Comparison of ENCODE assay signal across 14 cellular contexts in the genomic region with DNA sequence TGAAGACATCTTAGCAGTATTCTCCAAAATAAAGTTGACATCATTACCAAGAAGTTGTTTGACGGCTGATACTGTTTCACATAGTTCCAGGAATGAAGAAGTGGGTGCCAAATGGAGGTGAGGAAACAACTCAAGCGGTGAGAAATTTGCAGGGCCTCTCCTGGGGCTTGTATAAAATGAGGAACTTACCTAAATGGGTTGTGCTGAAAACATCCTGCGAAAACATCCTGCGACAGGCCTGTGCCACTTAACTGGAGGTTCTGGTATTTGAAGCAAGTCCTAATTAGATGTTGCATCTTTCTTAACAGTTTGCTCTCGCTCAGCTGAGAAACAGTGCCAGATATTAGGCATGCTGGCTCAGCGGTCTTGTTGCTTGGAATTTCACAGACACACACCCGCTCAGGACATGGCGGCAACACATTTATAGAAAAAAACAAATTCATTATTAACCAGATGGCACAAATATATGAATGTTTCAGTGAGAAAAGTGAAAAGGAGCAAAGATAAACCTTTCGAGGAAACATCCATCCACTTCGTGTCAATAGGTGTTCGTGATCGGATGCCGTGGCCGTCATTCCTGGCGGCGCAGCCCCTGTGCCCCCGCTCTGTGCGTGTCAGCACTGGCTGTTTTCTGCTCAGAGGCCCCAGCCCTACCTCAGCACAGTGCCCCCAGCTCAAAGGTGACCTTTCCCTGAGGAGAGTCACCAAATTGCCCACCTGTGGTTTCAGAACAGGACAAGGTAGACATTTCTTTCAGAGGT. TPM values are rescaled to one million over a fixed set of nuclear protein-coding genes. Genes with fewer than 3 reads are reported as not detected.
DNase-seq lines count a peak whose midpoint lies in the region; ATAC-seq and TF ChIP-seq lines count a peak whose summit lies in the region.
"Had no signal": no experiment of that assay in that cellular context is flagged by ENCODE, and none has a peak within 500 bp of the region (broad histone marks: within the 10 kb centered on the region; RNA-seq: fewer than 3 reads in every experiment).

No MANE protein-coding gene starts in this region.

- 91 to 93% methylated on average over 18 of the region's 18 CpGs for WGBS in GM23248 (ENCODE audit: low coverage in 1 of 2, low lambda C conversion rate in 2 of 2, missing lambda C conversion rate in 2 of 2), 2 experiments

- no peak overlapping the region for H3K27ac ChIP-seq in GM23248

- H3K27me3 Mint-ChIP-seq in naive B cell = no peaks in the 10 kb centered on the region
- H3K27me3 Mint-ChIP-seq: type B pancreatic cell had no signal

- H2AFZ ChIP-seq in GM23248 = no peak overlapping the region

- H3K4me1 Mint-ChIP-seq in naive B cell = peaks cover 43 to 72% (median 66%) of the 10 kb centered on the region in 3 donors

- DNase-seq in GM06990 (ENCODE audit: extremely low read depth, insufficient read length) = peak; percentile 60
- peak; percentile 81 for DNase-seq in SKM-1 treated with dmso at 0.1 percent for 144 hours (lab: John Stamatoyannopoulos, UW; ENCODE audit: unreplicated experiment)
- peak; percentile 91 for DNase-seq in naive B cell
- no peak for DNase-seq in GM23248
- no peak for DNase-seq in islet precursor cell
- DNase-seq in NCI-H526 treated with DMSO at 0.1 percent for 48 hours (lab: John Stamatoyannopoulos, UW) = no peak
- DNase-seq: H7; immature natural killer cell; NCI-H1694; stimulated activated CD4-positive, alpha-beta T cell treated with anti-CD3 and anti-CD28 coated beads, Interleukin-4, amount 100 ng/mL, for 4 hours had no signal

- no peaks in the 10 kb centered on the region for H4K20me1 ChIP-seq in GM23248 (ENCODE audit: insufficient read depth)

- no peaks in the 10 kb centered on the region for H3K4me1 ChIP-seq in GM23248 (ENCODE audit: insufficient read depth)

- no peak for TF ChIP-seq CTCF in GM06990 (IDR thresholded peaks at IDR 0.05; ENCODE audit: insufficient read depth, low read length, poor library complexity, severe bottlenecking)

- H3K27me3 ChIP-seq in GM06990 (replicated peaks; ENCODE audit: control insufficient read depth, insufficient read depth, low read length) (no peaks in the 10 kb centered on the region), GM23248 (replicated peaks; ENCODE audit: insufficient read depth) (no peaks in the 10 kb centered on the region)

- peak; percentile 50 for ATAC-seq in HG02678 (IDR thresholded peaks at IDR 0.05; ENCODE audit: unreplicated experiment)
- peak; percentile 88 to 92 for ATAC-seq in naive B cell (ENCODE audit: low read depth in 2 of 2)
- no peak for ATAC-seq in GM21723 (IDR thresholded peaks at IDR 0.05; ENCODE audit: unreplicated experiment)
- ATAC-seq: Right ventricle myocardium inferior had no signal

- H3K27ac Mint-ChIP-seq in naive B cell = peak overlapping the region; percentile 99 to 100 (median 99)
- H3K27ac Mint-ChIP-seq: type B pancreatic cell had no signal

- H3K36me3 ChIP-seq in GM06990 (ENCODE audit: control insufficient read depth, insufficient read depth, low read length) (peaks cover 22% of the 10 kb centered on the region), GM23248 (ENCODE audit: low read depth) (peaks cover 19% of the 10 kb centered on the region)

- no peaks in the 10 kb centered on the region for H3K9me3 ChIP-seq in GM23248 (ENCODE audit: low read depth)

- H3K9me2 ChIP-seq in GM23248 (ENCODE audit: insufficient read depth) = no peaks in the 10 kb centered on the region

- H3F3A ChIP-seq in GM23248 (ENCODE audit: insufficient read depth) = no peaks in the 10 kb centered on the region

- peak overlapping the region; percentile 28 to 91 (median 80) for H3K4me3 Mint-ChIP-seq in naive B cell
- H3K4me3 Mint-ChIP-seq: type B pancreatic cell had no signal

- H3K4me3 ChIP-seq in GM06990 (replicated peaks; ENCODE audit: low read depth, low read length) (no peak overlapping the region), GM23248 (no peak overlapping the region)

- peaks cover 0 to 9% (median 0%) of the 10 kb centered on the region in 7 donors for H3K9me3 Mint-ChIP-seq in naive B cell
- H3K9me3 Mint-ChIP-seq: immature natural killer cell, type B pancreatic cell had no signal

- peaks cover 11% of the 10 kb centered on the region; the same call in 1 of the 2 replicates for H3K79me2 ChIP-seq in GM23248 (ENCODE audit: insufficient read depth)

- H3K4me2 ChIP-seq in GM23248 (ENCODE audit: unreplicated experiment) = no peak overlapping the region

- in situ Hi-C loops in GM23248 (cut with MboI) = no loop called here

- H3K36me3 Mint-ChIP-seq in naive B cell = peaks cover 24 to 28% of the 10 kb centered on the region in 2 donors

- no peak overlapping the region for H3K9ac ChIP-seq in GM23248

RNA-seq across cellular contexts. Expression of a gene that starts 48.1 kb away (rescaled TPM):
- polyA plus RNA-seq in naive B cell (ENCODE audit: low read depth in 6 of 6) (100 to 1,000 TPM in 5 of 6 donors, 10 to 100 TPM in 1; 98.5 to 184 (median 115) TPM), GM23248 (2016; fragmentation: Nextera tagmentation; extraction: Ambion mirVana) (146 and 150 TPM in 2 replicates)
- total RNA-seq in GM23248 (2014; rRNA removed; shearing (Covaris generic)) = 81.3 and 100 TPM in 2 replicates

RNA-seq across cellular contexts. Expression of a gene that starts 48.3 kb away (rescaled TPM):
- polyA plus RNA-seq in naive B cell (ENCODE audit: low read depth in 6 of 6) (10 to 100 TPM; 32.1 to 65.0 (median 42.2) TPM), GM23248 (2016; fragmentation: Nextera tagmentation; extraction: Ambion mirVana) (105 and 107 TPM in 2 replicates)
- total RNA-seq in GM23248 (2014; rRNA removed; shearing (Covaris generic)) = 26.9 and 33.2 TPM in 2 replicates

Comparison
In these comparisons a context has a peak if more than half of its experiments do, and no peak if none do; other contexts are left out.
1. DNase-seq: peak in GM06990 (single experiment), SKM-1 treated with dmso at 0.1 percent for 144 hours (single experiment) and naive B cell (single experiment); none in GM23248 (single experiment), islet precursor cell (single experiment) and NCI-H526 treated with DMSO at 0.1 percent for 48 hours (single experiment).